15 cellular contexts compared by ENCODE assay signal in genomic region chrX:110755061-110755460, GRCh38. TPM values are rescaled to one million over a fixed set of nuclear protein-coding genes. Genes with fewer than 3 reads are reported as not detected.
DNase-seq lines count a peak whose midpoint lies in the region; ATAC-seq, FAIRE-seq and TF ChIP-seq lines count a peak whose summit lies in the region.
"Had no signal": no experiment of that assay in that cellular context is flagged by ENCODE, and none has a peak within 500 bp of the region (broad histone marks: within the 10 kb centered on the region; RNA-seq: fewer than 3 reads in every experiment).

No MANE protein-coding gene starts in this region.

- no peaks in the 10 kb centered on the region for H4K20me1 ChIP-seq in GM23248 (ENCODE audit: insufficient read depth)
- H4K20me1 ChIP-seq in fibroblast of lung (ENCODE audit: control insufficient read depth, extremely low read depth, insufficient read depth, low read length), result no peaks in the 10 kb centered on the region
- H4K20me1 ChIP-seq: BLaER1 treated with 17β-estradiol and CSF1 and Interleukin-3, amounts not matched to agents 10 nM and 100 nM had no signal

- peak; percentile 53 for DNase-seq in GM23248
- DNase-seq in RCC 7860 (ENCODE audit: low spot score), result peak; percentile 35
- peak; percentile 42 to 90 for DNase-seq in fibroblast of lung (ENCODE audit: low read depth in 2 of 2)
- peak; percentile 43 for DNase-seq in stromal cell of bone marrow (ENCODE audit: low read depth)
- DNase-seq in NCI-H1694 treated with DMSO at 0.1 percent for 48 hours (lab: John Stamatoyannopoulos, UW), result no peak
- DNase-seq in SIG-M5 treated with dmso at 0.1 percent for 504 hours (lab: John Stamatoyannopoulos, UW; ENCODE audit: unreplicated experiment), result no peak
- DNase-seq: DMS 273 treated with DMSO at 0.1 percent for 48 hours, Karpas-422, NCI-H2029, NCI-H524, RPMI8226, SJCRH30 had no signal

- H3K4me2 ChIP-seq in GM23248 (ENCODE audit: unreplicated experiment), result no peak overlapping the region
- H3K4me2 ChIP-seq in fibroblast of lung (ENCODE audit: extremely low read depth, insufficient read depth, low read length), result no peak overlapping the region
- H3K4me2 ChIP-seq: BLaER1 treated with 17β-estradiol and CSF1 and Interleukin-3, amounts not matched to agents 10 nM and 100 nM had no signal

- H2AFZ ChIP-seq in GM23248 (no peak overlapping the region), fibroblast of lung (ENCODE audit: low read length) (no peak overlapping the region)

- no peaks in the 10 kb centered on the region for H3K36me3 ChIP-seq in GM23248 (ENCODE audit: low read depth)
- H3K36me3 ChIP-seq in fibroblast of lung (ENCODE audit: control insufficient read depth, insufficient read depth, low read length), result no peaks in the 10 kb centered on the region
- H3K36me3 ChIP-seq in gastroesophageal sphincter, result no peaks in the 10 kb centered on the region
- H3K36me3 ChIP-seq: BLaER1 treated with 17β-estradiol and CSF1 and Interleukin-3, amounts not matched to agents 10 nM and 100 nM; SJCRH30 had no signal

- peaks cover 2% of the 10 kb centered on the region; the same call in 1 of the 2 replicates for H3F3A ChIP-seq in GM23248 (ENCODE audit: insufficient read depth)

- 38% methylated on average over 3 of the region's 3 CpGs for WGBS in GM23248 (ENCODE audit: low coverage in 1 of 2, low lambda C conversion rate in 2 of 2, missing lambda C conversion rate in 2 of 2), 2 experiments
- 65 to 67% methylated on average over 3 of the region's 3 CpGs for WGBS in gastroesophageal sphincter (ENCODE audit: low coverage in 1 of 2), 2 donors

- H3K4me1 ChIP-seq in GM23248 (ENCODE audit: insufficient read depth), result peaks cover 11% of the 10 kb centered on the region; the same call in 1 of the 2 replicates
- peaks cover 3% of the 10 kb centered on the region for H3K4me1 ChIP-seq in fibroblast of lung (ENCODE audit: control insufficient read depth, extremely low read depth, insufficient read depth, low read length)
- peaks cover 0 to 9% (median 0%) of the 10 kb centered on the region in 3 donors for H3K4me1 ChIP-seq in gastroesophageal sphincter
- H3K4me1 ChIP-seq: BLaER1 treated with 17β-estradiol and CSF1 and Interleukin-3, amounts not matched to agents 10 nM and 100 nM; SJCRH30 had no signal

- H3K4me3 ChIP-seq in GM23248 (no peak overlapping the region), fibroblast of lung (replicated peaks in 1 of 4; ENCODE audit: control extremely low read depth in 1 of 4, insufficient read depth in 1 of 4, low read depth in 3 of 4, low read length in 4 of 4) (no peak overlapping the region), gastroesophageal sphincter (no peak overlapping the region)
- H3K4me3 ChIP-seq: BLaER1 treated with 17β-estradiol and CSF1 and Interleukin-3, amounts not matched to agents 10 nM and 100 nM; SJCRH30 had no signal

- no peak for TF ChIP-seq EP300 in gastroesophageal sphincter (IDR thresholded peaks at IDR 0.05)

- H3K27me3 ChIP-seq in GM23248 (replicated peaks; ENCODE audit: insufficient read depth) (no peaks in the 10 kb centered on the region), fibroblast of lung (ENCODE audit: control insufficient read depth, insufficient read depth, low read length) (no peaks in the 10 kb centered on the region), gastroesophageal sphincter (no peaks in the 10 kb centered on the region)
- H3K27me3 ChIP-seq: SJCRH30 had no signal

- H3K9me3 ChIP-seq in GM23248 (ENCODE audit: low read depth) (no peaks in the 10 kb centered on the region), fibroblast of lung (ENCODE audit: control insufficient read depth, insufficient read depth, low read depth, low read length) (no peaks in the 10 kb centered on the region), gastroesophageal sphincter (no peaks in the 10 kb centered on the region)

- peak; percentile 87 for FAIRE-seq in RCC 7860 (lab: Jason Lieb, UNC)

- H3K27ac ChIP-seq in GM23248, result no peak overlapping the region
- no peak overlapping the region for H3K27ac ChIP-seq in fibroblast of lung (ENCODE audit: insufficient read depth, low read length)
- H3K27ac ChIP-seq in gastroesophageal sphincter, result no peak overlapping the region
- H3K27ac ChIP-seq: BLaER1 treated with 17β-estradiol and CSF1 and Interleukin-3, amounts not matched to agents 10 nM and 100 nM; SJCRH30 had no signal

- TF ChIP-seq CTCF in fibroblast of lung (conservative IDR thresholded peaks at IDR 0.05 in 1 of 2, IDR thresholded peaks at IDR 0.05 in 1 of 2; ENCODE audit: low read depth in 1 of 2, low read length in 2 of 2) (no peak), gastroesophageal sphincter (IDR thresholded peaks at IDR 0.05) (no peak)

- H3K9me2 ChIP-seq in GM23248 (ENCODE audit: insufficient read depth), result no peaks in the 10 kb centered on the region

- in situ Hi-C loops in GM23248 (cut with MboI), result no loop called here

- ATAC-seq in gastroesophageal sphincter, result no peak
- ATAC-seq in HG03460 (IDR thresholded peaks at IDR 0.05; ENCODE audit: unreplicated experiment), result no peak

- no peaks in the 10 kb centered on the region for H3K79me2 ChIP-seq in GM23248 (ENCODE audit: insufficient read depth)
- H3K79me2 ChIP-seq in fibroblast of lung (ENCODE audit: control insufficient read depth, insufficient read depth, low read length), result no peaks in the 10 kb centered on the region

- no peak for TF ChIP-seq POLR2A in gastroesophageal sphincter (IDR thresholded peaks at IDR 0.05)

- no peak overlapping the region for H3K9ac ChIP-seq in GM23248
- H3K9ac ChIP-seq in fibroblast of lung (ENCODE audit: insufficient read depth, low read length), result no peak overlapping the region
- H3K9ac ChIP-seq: BLaER1 treated with 17β-estradiol and CSF1 and Interleukin-3, amounts not matched to agents 10 nM and 100 nM had no signal

RNA-seq across cellular contexts. Expression of gene CHRDL1, which starts 40.6 kb away (rescaled TPM):
- not detected in 2 replicates for total RNA-seq in GM23248 (2014; rRNA removed; shearing (Covaris generic))
- polyA plus RNA-seq in GM23248 (2016; fragmentation: Nextera tagmentation; extraction: Ambion mirVana), result 0.06 TPM in 1 of 2 replicates, not detected in the other
- 4.5 and 9.0 TPM in 2 replicates for total RNA-seq in fibroblast of lung
- 1.4 and 10.1 TPM in 2 replicates for polyA plus RNA-seq in fibroblast of lung
- polyA plus RNA-seq in fibroblast of lung (2012), result 0.98 and 6.5 TPM in 2 replicates
- 3.9 and 5.5 TPM in 2 replicates for polyA minus RNA-seq in fibroblast of lung (ENCODE audit: low replicate concordance)
- 100 to 1,000 TPM; 154 to 403 (median 281) TPM for total RNA-seq in gastroesophageal sphincter

Comparison
In these comparisons a context has a peak if more than half of its experiments do, and no peak if none do; other contexts are left out.
1. DNase-seq: peak in GM23248 (single experiment), RCC 7860 (single experiment), fibroblast of lung (2 of 2) and stromal cell of bone marrow (single experiment); none in NCI-H1694 treated with DMSO at 0.1 percent for 48 hours (single experiment) and SIG-M5 treated with dmso at 0.1 percent for 504 hours (single experiment).
2. RNA of gene CHRDL1, which starts 40.6 kb away (total RNA-seq): 154 to 403 TPM in gastroesophageal sphincter; 4.5 to 9.0 TPM in fibroblast of lung and not detected in GM23248; every median in the first group is over 10 times any median in the second.